In genomic region chr11:47004595-47005033, GRCh38 we compare ENCODE assay signal across 8 cellular contexts.
DNase-seq lines count a peak whose midpoint lies in the region; ATAC-seq and TF ChIP-seq lines count a peak whose summit lies in the region.

No MANE protein-coding gene starts in this region.

- no peaks in the 10 kb centered on the region for H3K36me3 Mint-ChIP-seq in natural killer cell treated with Interleukin-12 subunit alpha and Interleukin-12 subunit beta and Interleukin-15 and Interleukin-18, amount 100 ng/mL, for 72 hours
- H3K36me3 Mint-ChIP-seq in T-cell (peaks cover 7% of the 10 kb centered on the region), endodermal cell (ENCODE audit: low read depth) (peaks cover 10% of the 10 kb centered on the region)

- no peaks in the 10 kb centered on the region for H3K9me3 Mint-ChIP-seq in natural killer cell treated with Interleukin-12 subunit alpha and Interleukin-12 subunit beta and Interleukin-15 and Interleukin-18, amount 100 ng/mL, for 72 hours
- no peaks in the 10 kb centered on the region for H3K9me3 Mint-ChIP-seq in T-cell
- no peaks in the 10 kb centered on the region for H3K9me3 Mint-ChIP-seq in endodermal cell

- H3K27me3 ChIP-seq in left ventricle myocardium inferior (ENCODE audit: low read depth): no peaks in the 10 kb centered on the region
- no peaks in the 10 kb centered on the region for H3K27me3 ChIP-seq in endodermal cell (ENCODE audit: control insufficient read depth, insufficient read depth, low read length, poor library complexity, severe bottlenecking)

- no peaks in the 10 kb centered on the region for H3K27me3 Mint-ChIP-seq in natural killer cell treated with Interleukin-12 subunit alpha and Interleukin-12 subunit beta and Interleukin-15 and Interleukin-18, amount 100 ng/mL, for 72 hours
- no peaks in the 10 kb centered on the region for H3K27me3 Mint-ChIP-seq in T-cell
- no peaks in the 10 kb centered on the region for H3K27me3 Mint-ChIP-seq in endodermal cell (ENCODE audit: insufficient read depth)

- CTCF ChIA-PET in T-cell (lab: Charles Lee): interaction anchor here in 1 of 2 donors (0.6 kb wide), 1 partner anchor 441 kb away, joined by 7 read pairs; no protein-coding TSS in a partner anchor

- H3K9me3 ChIP-seq in left ventricle myocardium inferior (replicated peaks) (no peaks in the 10 kb centered on the region), endodermal cell (ENCODE audit: control insufficient read depth, low read length) (no peaks in the 10 kb centered on the region)

- TF ChIP-seq CTCF in left ventricle myocardium inferior (IDR thresholded peaks at IDR 0.05; ENCODE audit: borderline replicate concordance): no peak
- no peak for TF ChIP-seq CTCF in endodermal cell (conservative IDR thresholded peaks at IDR 0.05)

- H3K4me3 Mint-ChIP-seq in natural killer cell treated with Interleukin-12 subunit alpha and Interleukin-12 subunit beta and Interleukin-15 and Interleukin-18, amount 100 ng/mL, for 72 hours: no peak overlapping the region
- no peak overlapping the region for H3K4me3 Mint-ChIP-seq in T-cell
- H3K4me3 Mint-ChIP-seq in endodermal cell: no peak overlapping the region

- no peak overlapping the region for H3K27ac Mint-ChIP-seq in natural killer cell treated with Interleukin-12 subunit alpha and Interleukin-12 subunit beta and Interleukin-15 and Interleukin-18, amount 100 ng/mL, for 72 hours
- peak overlapping the region in 1 of 2 donors; percentile 23 for H3K27ac Mint-ChIP-seq in T-cell
- H3K27ac Mint-ChIP-seq in endodermal cell: no peak overlapping the region

- peaks cover 13 to 14% of the 10 kb centered on the region in 2 donors for H3K4me1 Mint-ChIP-seq in natural killer cell treated with Interleukin-12 subunit alpha and Interleukin-12 subunit beta and Interleukin-15 and Interleukin-18, amount 100 ng/mL, for 72 hours (ENCODE audit: low read depth in 2 of 2)
- peaks cover 13 to 21% (median 17%) of the 10 kb centered on the region in 3 donors for H3K4me1 Mint-ChIP-seq in T-cell
- peaks cover 23% of the 10 kb centered on the region for H3K4me1 Mint-ChIP-seq in endodermal cell

- DNase-seq in ELF-1 (ENCODE audit: low read depth, low spot score) (peak; percentile 34), NAMALWA (ENCODE audit: low spot score) (peak; percentile 22), left ventricle myocardium inferior (peak; percentile 75), skeletal muscle cell (ENCODE audit: low read depth) (peak; percentile 96), T-cell (no peak), endodermal cell (no peak)
- no peak for DNase-seq in natural killer cell treated with Interleukin-12 subunit alpha and Interleukin-12 subunit beta and Interleukin-15 and Interleukin-18, amount 100 ng/mL, for 72 hours (ENCODE audit: low spot score)

- POLR2A ChIA-PET in T-cell (lab: Charles Lee): no interaction called here

- ATAC-seq in natural killer cell treated with Interleukin-12 subunit alpha and Interleukin-12 subunit beta and Interleukin-15 and Interleukin-18, amount 100 ng/mL, for 72 hours: no peak
- ATAC-seq in T-cell (replicated peaks in 1 of 4): no peak

- no peaks in the 10 kb centered on the region for H3K36me3 ChIP-seq in left ventricle myocardium inferior
- no peaks in the 10 kb centered on the region for H3K36me3 ChIP-seq in endodermal cell (ENCODE audit: control insufficient read depth, insufficient read depth, low read length)

- H3K4me1 ChIP-seq in left ventricle myocardium inferior: peaks cover 39% of the 10 kb centered on the region
- no peaks in the 10 kb centered on the region for H3K4me1 ChIP-seq in endodermal cell (ENCODE audit: control insufficient read depth, insufficient read depth, low read length)

- intact Hi-C loops in left ventricle myocardium inferior (cut with micrococcal nuclease): no loop called here

- H3K9ac ChIP-seq in endodermal cell (ENCODE audit: extremely low read depth, low read length, poor library complexity, severe bottlenecking): no peak overlapping the region

- H3K4me3 ChIP-seq in left ventricle myocardium inferior (no peak overlapping the region), skeletal muscle cell (ENCODE audit: low read depth, low read length) (no peak overlapping the region), endodermal cell (ENCODE audit: low read length) (no peak overlapping the region)

- H3K27ac ChIP-seq in angular gyrus (ENCODE audit: low read depth, low read length) (peak overlapping the region; percentile 70), left ventricle myocardium inferior (replicated peaks) (peak overlapping the region; percentile 69), endodermal cell (ENCODE audit: low read depth, low read length) (no peak overlapping the region)

Comparison
In these comparisons a context has a peak if more than half of its experiments do, and no peak if none do; other contexts are left out.
1. DNase-seq: peak in ELF-1 (single experiment), NAMALWA (single experiment), left ventricle myocardium inferior (single experiment) and skeletal muscle cell (single experiment); none in natural killer cell treated with Interleukin-12 subunit alpha and Interleukin-12 subunit beta and Interleukin-15 and Interleukin-18, amount 100 ng/mL, for 72 hours (single experiment), T-cell (0 of 34) and endodermal cell (single experiment).